In the genomic region with DNA sequence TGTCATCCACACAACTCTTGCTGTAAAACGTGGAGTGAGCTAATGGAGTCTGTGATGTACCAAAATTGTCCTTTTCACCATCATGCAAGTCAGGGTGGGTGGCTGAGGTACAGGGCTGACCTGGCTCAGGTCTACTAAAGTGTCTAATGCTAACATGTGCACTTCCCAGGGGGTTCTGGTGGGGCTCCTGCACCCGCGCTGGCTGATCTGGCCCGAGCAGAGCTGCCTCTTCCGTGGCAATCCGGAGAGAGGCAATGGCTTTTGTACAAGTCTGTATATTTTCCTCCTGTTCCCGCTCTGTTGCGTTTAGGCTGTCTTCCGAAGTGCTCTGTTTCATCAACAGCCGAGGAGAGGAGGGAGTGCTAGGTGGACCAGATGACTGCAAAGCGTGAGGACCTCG, we compare ENCODE assay signal across 22 cellular contexts.
DNase-seq lines count a peak whose midpoint lies in the region; ATAC-seq and TF ChIP-seq lines count a peak whose summit lies in the region.
"Had no signal": no experiment of that assay in that cellular context is flagged by ENCODE, and none has a peak within 500 bp of the region (broad histone marks: within the 10 kb centered on the region; RNA-seq: fewer than 3 reads in every experiment).

No MANE protein-coding gene starts in this region.

- H4K91ac ChIP-seq in neuronal stem cell (ENCODE audit: low read depth, low read length, poor library complexity): no peak overlapping the region

- no peak for DNase-seq in activated naive CD4-positive, alpha-beta T cell treated with anti-CD3 and anti-CD28 coated beads, Interleukin-2, amount 50 U/mL, for 16 hours
- no peak for DNase-seq in CD4-positive, alpha-beta T cell
- DNase-seq in neuronal stem cell (ENCODE audit: low spot score) (no peak), A673 (ENCODE audit: low spot score) (no peak)
- DNase-seq: DMS53, GM23248, H7, Karpas-422, NCI-H1092, NCI-H1417 treated with DMSO at 0.1 percent for 48 hours, NCI-H1694 treated with DMSO at 0.1 percent for 48 hours, NCI-H2081, NCI-H2227 treated with DMSO at 0.1 percent for 48 hours, NCI-H526 treated with DMSO at 0.1 percent for 48 hours, PC-9, RPMI8226, SHP77 had no signal

- no peak overlapping the region for H3K4me2 ChIP-seq in neuronal stem cell (ENCODE audit: insufficient read depth, low read length, poor library complexity, severe bottlenecking)
- H3K4me2 ChIP-seq: A549, PC-9 had no signal

- H3K9ac ChIP-seq in neuronal stem cell (ENCODE audit: low read depth, low read length, poor library complexity): no peak overlapping the region
- H3K9ac ChIP-seq: GM23248 had no signal

- no peak for TF ChIP-seq CTCF in CD4-positive, alpha-beta T cell (IDR thresholded peaks at IDR 0.05)
- no peak for TF ChIP-seq CTCF in A673 (conservative IDR thresholded peaks at IDR 0.05; ENCODE audit: low read depth, low read length)

- WGBS in neuronal stem cell (ENCODE audit: extremely low coverage in 2 of 2, insufficient read length in 2 of 2, insufficient replicate concordance in 1 of 2), 2 donors: no CpG with 5 or more reads among the region's 12 CpGs

- H3K14ac ChIP-seq in neuronal stem cell (ENCODE audit: low read length): no peak overlapping the region

- intact Hi-C loops in CD4-positive, alpha-beta T cell (cut with DNase I, micrococcal nuclease): no loop called here
- intact Hi-C loops in A673 (cut with micrococcal nuclease; ENCODE audit: unreplicated experiment): no loop called here

- no peak overlapping the region for H2AK5ac ChIP-seq in neuronal stem cell (ENCODE audit: low read depth, low read length)

- H3K27ac ChIP-seq in CD4-positive, alpha-beta T cell (ENCODE audit: low read depth, low read length): no peak overlapping the region
- H3K27ac ChIP-seq in neuronal stem cell (replicated peaks; ENCODE audit: low read length) (no peak overlapping the region), A673 (ENCODE audit: low read depth, low read length, poor library complexity, severe bottlenecking) (no peak overlapping the region)
- H3K27ac ChIP-seq: A549, C4-2B, GM23248, PC-9 had no signal

- H2BK12ac ChIP-seq in neuronal stem cell (ENCODE audit: low read length): no peak overlapping the region

- H2AFZ ChIP-seq in neuronal stem cell (ENCODE audit: low read length): no peak overlapping the region
- H2AFZ ChIP-seq: GM23248, PC-9 had no signal

- H3K18ac ChIP-seq in neuronal stem cell (ENCODE audit: low read length): no peak overlapping the region

- H4K8ac ChIP-seq in neuronal stem cell (ENCODE audit: low read depth, low read length): no peak overlapping the region

- no TSS peak for BruUV-seq in A673 (replicated peaks; lab: Mats Ljungman, UMichigan)

- no peak for ATAC-seq in CD4-positive, alpha-beta T cell (ENCODE audit: poor library complexity)
- ATAC-seq in activated T-helper 17 cell treated with anti-CD3 and anti-CD28 coated beads, Interleukin-2, amount 50 U/mL, for 72 hours (replicated peaks): no peak
- ATAC-seq in HG03135 (IDR thresholded peaks at IDR 0.05; ENCODE audit: unreplicated experiment): no peak
- ATAC-seq: A549 had no signal

- H3K36me3 Mint-ChIP-seq in activated naive CD4-positive, alpha-beta T cell treated with anti-CD3 and anti-CD28 coated beads, Interleukin-2, amount 50 U/mL, for 24 hours: peaks cover 36% of the 10 kb centered on the region
- H3K36me3 Mint-ChIP-seq in CD4-positive, alpha-beta T cell (ENCODE audit: low read depth): peaks cover 57% of the 10 kb centered on the region
- peaks cover 52% of the 10 kb centered on the region for H3K36me3 Mint-ChIP-seq in activated T-helper 17 cell treated with anti-CD3 and anti-CD28 coated beads, Interleukin-2, amount 50 U/mL, for 72 hours (ENCODE audit: low read depth)

- POLR2A ChIA-PET in CD4-positive, alpha-beta T cell (lab: Charles Lee): no interaction called here
- POLR2A ChIA-PET in A673 (lab: Charles Lee; ENCODE audit: low non-redundant PET): no interaction called here

- no peaks in the 10 kb centered on the region for H3K79me1 ChIP-seq in neuronal stem cell (ENCODE audit: low read depth, low read length)

- H3K27me3 ChIP-seq in CD4-positive, alpha-beta T cell (ENCODE audit: control insufficient read depth, insufficient read depth, low read length): no peaks in the 10 kb centered on the region
- H3K27me3 ChIP-seq in neuronal stem cell (ENCODE audit: control insufficient read depth in 3 of 3, insufficient read depth in 3 of 3, low read depth in 1 of 3, low read length in 3 of 3): no peaks in the 10 kb centered on the region
- no peaks in the 10 kb centered on the region for H3K27me3 ChIP-seq in A673 (replicated peaks; ENCODE audit: insufficient read depth, low read depth, low read length, poor library complexity)

- H2BK5ac ChIP-seq in neuronal stem cell (ENCODE audit: low read length): no peak overlapping the region

- H3K4me1 ChIP-seq in neuronal stem cell (ENCODE audit: control insufficient read depth in 2 of 2, insufficient read depth in 1 of 2, low read depth in 1 of 2, low read length in 2 of 2): peaks cover 0 to 3% of the 10 kb centered on the region in 2 donors
- H3K4me1 ChIP-seq in A673 (ENCODE audit: insufficient read depth, low read length, poor library complexity, severe bottlenecking): no peaks in the 10 kb centered on the region

- no peak overlapping the region for H3K4ac ChIP-seq in neuronal stem cell (ENCODE audit: low read length)

- H2BK15ac ChIP-seq in neuronal stem cell (ENCODE audit: low read length): no peak overlapping the region

- no peaks in the 10 kb centered on the region for H3K9me3 ChIP-seq in CD4-positive, alpha-beta T cell (ENCODE audit: control insufficient read depth, low read length)
- H3K9me3 ChIP-seq in neuronal stem cell (replicated peaks in 1 of 2; ENCODE audit: control insufficient read depth in 2 of 2, insufficient read depth in 1 of 2, low read depth in 1 of 2, low read length in 2 of 2) (no peaks in the 10 kb centered on the region), A673 (ENCODE audit: low read depth, low read length, poor library complexity, severe bottlenecking) (no peaks in the 10 kb centered on the region)
- H3K9me3 ChIP-seq: A549 had no signal

- H3K9me3 Mint-ChIP-seq in activated naive CD4-positive, alpha-beta T cell treated with anti-CD3 and anti-CD28 coated beads, Interleukin-2, amount 50 U/mL, for 24 hours: peaks cover 5% of the 10 kb centered on the region
- no peaks in the 10 kb centered on the region for H3K9me3 Mint-ChIP-seq in CD4-positive, alpha-beta T cell
- no peaks in the 10 kb centered on the region for H3K9me3 Mint-ChIP-seq in activated T-helper 17 cell treated with anti-CD3 and anti-CD28 coated beads, Interleukin-2, amount 50 U/mL, for 72 hours

- H3K36me3 ChIP-seq in neuronal stem cell (replicated peaks in 1 of 2; ENCODE audit: control insufficient read depth in 2 of 2, insufficient read depth in 2 of 2, low read length in 2 of 2): peaks cover 2 to 18% of the 10 kb centered on the region in 2 donors
- no peaks in the 10 kb centered on the region for H3K36me3 ChIP-seq in A673 (ENCODE audit: insufficient read depth, low read length, poor library complexity, severe bottlenecking)

- no peak overlapping the region for H3K4me3 ChIP-seq in neuronal stem cell (ENCODE audit: low read length in 2 of 2)
- no peak overlapping the region for H3K4me3 ChIP-seq in A673 (ENCODE audit: low read depth, low read length, poor library complexity, severe bottlenecking)
- H3K4me3 ChIP-seq: A549, GM23248, PC-9 had no signal

- no peak overlapping the region for H2BK120ac ChIP-seq in neuronal stem cell (ENCODE audit: low read depth, low read length)

- H3K4me1 Mint-ChIP-seq in activated naive CD4-positive, alpha-beta T cell treated with anti-CD3 and anti-CD28 coated beads, Interleukin-2, amount 50 U/mL, for 24 hours: peaks cover 59% of the 10 kb centered on the region
- H3K4me1 Mint-ChIP-seq in CD4-positive, alpha-beta T cell (ENCODE audit: low read depth): peaks cover 51% of the 10 kb centered on the region
- H3K4me1 Mint-ChIP-seq in activated T-helper 17 cell treated with anti-CD3 and anti-CD28 coated beads, Interleukin-2, amount 50 U/mL, for 72 hours: peaks cover 16% of the 10 kb centered on the region

- peak overlapping the region; percentile 23 for H3K23ac ChIP-seq in neuronal stem cell (ENCODE audit: low read depth, low read length, poor library complexity)

- no peaks in the 10 kb centered on the region for H3K27me3 Mint-ChIP-seq in activated naive CD4-positive, alpha-beta T cell treated with anti-CD3 and anti-CD28 coated beads, Interleukin-2, amount 50 U/mL, for 24 hours
- no peaks in the 10 kb centered on the region for H3K27me3 Mint-ChIP-seq in CD4-positive, alpha-beta T cell
- no peaks in the 10 kb centered on the region for H3K27me3 Mint-ChIP-seq in activated T-helper 17 cell treated with anti-CD3 and anti-CD28 coated beads, Interleukin-2, amount 50 U/mL, for 72 hours

- CTCF ChIA-PET in CD4-positive, alpha-beta T cell (lab: Charles Lee): interaction anchor here (1.3 kb wide), 1 partner anchor 11 kb away, joined by 3 read pairs; no protein-coding TSS in a partner anchor
- CTCF ChIA-PET in A673 (lab: Charles Lee): no interaction called here

- H3K4me3 Mint-ChIP-seq in activated naive CD4-positive, alpha-beta T cell treated with anti-CD3 and anti-CD28 coated beads, Interleukin-2, amount 50 U/mL, for 24 hours: no peak overlapping the region
- H3K4me3 Mint-ChIP-seq in CD4-positive, alpha-beta T cell: no peak overlapping the region
- no peak overlapping the region for H3K4me3 Mint-ChIP-seq in activated T-helper 17 cell treated with anti-CD3 and anti-CD28 coated beads, Interleukin-2, amount 50 U/mL, for 72 hours

- peak overlapping the region; percentile 68 for H3K27ac Mint-ChIP-seq in activated naive CD4-positive, alpha-beta T cell treated with anti-CD3 and anti-CD28 coated beads, Interleukin-2, amount 50 U/mL, for 24 hours
- H3K27ac Mint-ChIP-seq in CD4-positive, alpha-beta T cell: peak overlapping the region; percentile 59
- H3K27ac Mint-ChIP-seq in activated T-helper 17 cell treated with anti-CD3 and anti-CD28 coated beads, Interleukin-2, amount 50 U/mL, for 72 hours: peak overlapping the region; percentile 47
